In the genomic region with DNA sequence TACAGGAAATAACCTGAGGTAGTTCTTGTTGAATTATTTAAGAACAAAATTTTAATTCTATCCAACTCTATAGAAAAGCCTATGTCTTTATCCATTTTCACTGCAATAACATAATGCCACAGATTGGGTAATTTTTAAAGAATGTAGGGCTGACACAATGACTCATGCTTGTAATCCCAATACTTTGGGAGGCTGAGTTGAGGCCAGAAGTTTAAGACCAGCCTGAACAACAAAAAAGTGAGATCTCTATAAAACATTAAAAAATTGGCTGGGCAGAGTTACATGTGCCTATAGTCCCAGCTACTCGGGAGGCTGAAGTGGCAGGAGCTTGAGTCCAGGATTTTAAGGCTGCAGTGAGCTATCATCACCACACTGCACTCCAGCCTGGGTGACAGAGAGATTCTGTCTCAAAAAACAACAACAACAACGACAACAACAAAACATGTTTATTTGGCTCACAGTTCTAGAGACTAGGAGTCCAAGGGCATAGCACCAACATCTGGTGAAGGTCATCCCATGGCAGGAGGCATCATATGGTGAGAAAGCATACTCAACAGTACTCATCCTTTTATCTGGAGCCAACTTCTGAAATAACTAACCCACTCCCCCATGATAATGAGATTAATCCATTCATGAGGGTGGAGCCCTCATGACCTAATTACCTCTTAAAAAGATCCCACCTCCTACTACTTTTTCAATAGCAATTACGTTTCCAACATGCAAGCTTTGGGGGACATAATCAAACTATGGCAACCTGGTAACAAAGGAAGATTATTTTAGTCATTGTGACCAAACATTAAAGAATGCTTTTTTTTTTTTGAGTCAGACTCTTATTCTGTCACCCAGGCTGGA, we compare ENCODE assay signal across 13 cellular contexts. TPM values are rescaled to one million over a fixed set of nuclear protein-coding genes. Genes with fewer than 3 reads are reported as not detected.
DNase-seq lines count a peak whose midpoint lies in the region; ATAC-seq, FAIRE-seq and TF ChIP-seq lines count a peak whose summit lies in the region.
"Had no signal": no experiment of that assay in that cellular context is flagged by ENCODE, and none has a peak within 500 bp of the region (broad histone marks: within the 10 kb centered on the region; RNA-seq: fewer than 3 reads in every experiment).

No MANE protein-coding gene starts in this region.

- H3K27ac ChIP-seq in osteoblast (ENCODE audit: low read depth, low read length) (peak overlapping the region; percentile 93), upper lobe of right lung (no peak overlapping the region), esophagus squamous epithelium (peak overlapping the region in 2 of 4 donors; percentile 7 to 51)

- H3K27ac Mint-ChIP-seq in chondrocyte (ENCODE audit: unreplicated experiment), result peak overlapping the region; percentile 84

- peak overlapping the region; percentile 20 for H3K4me3 ChIP-seq in osteoblast (ENCODE audit: insufficient read depth, low read length)
- no peak overlapping the region for H3K4me3 ChIP-seq in upper lobe of right lung
- H3K4me3 ChIP-seq in esophagus squamous epithelium, result no peak overlapping the region

- ATAC-seq in upper lobe of right lung (no peak), left lobe of liver (no peak), GM21515 (IDR thresholded peaks at IDR 0.05; ENCODE audit: unreplicated experiment) (no peak)

- intact Hi-C loops in upper lobe of right lung (cut with DNase I), result no loop called here
- intact Hi-C loops in esophagus squamous epithelium (cut with DNase I), result no loop called here

- H4K20me1 ChIP-seq in osteoblast (ENCODE audit: insufficient read depth, low read length), result no peaks in the 10 kb centered on the region

- peak overlapping the region; percentile 64 for H3K4me2 ChIP-seq in osteoblast (ENCODE audit: insufficient read depth, low read length)

- WGBS in esophagus squamous epithelium, 2 donors, result 61 to 64% methylated on average over 3 of the region's 3 CpGs

- H2AFZ ChIP-seq in osteoblast (ENCODE audit: low read length), result no peak overlapping the region

- no peaks in the 10 kb centered on the region for H3K36me3 Mint-ChIP-seq in chondrocyte (ENCODE audit: low read depth)

- H3K4me1 Mint-ChIP-seq in chondrocyte (ENCODE audit: low read depth), result peaks cover 45% of the 10 kb centered on the region

- H3K27me3 ChIP-seq in osteoblast (ENCODE audit: insufficient read depth, low read length) (no peaks in the 10 kb centered on the region), upper lobe of right lung (no peaks in the 10 kb centered on the region), esophagus squamous epithelium (no peaks in the 10 kb centered on the region)

- H3K9me3 ChIP-seq in osteoblast (ENCODE audit: low read depth, low read length) (no peaks in the 10 kb centered on the region), upper lobe of right lung (no peaks in the 10 kb centered on the region), esophagus squamous epithelium (no peaks in the 10 kb centered on the region)

- no peaks in the 10 kb centered on the region for H3K36me3 ChIP-seq in osteoblast (ENCODE audit: insufficient read depth, low read length)
- no peaks in the 10 kb centered on the region for H3K36me3 ChIP-seq in upper lobe of right lung
- no peaks in the 10 kb centered on the region for H3K36me3 ChIP-seq in esophagus squamous epithelium

- H3K79me2 ChIP-seq in osteoblast (ENCODE audit: insufficient read depth, low read length), result peaks cover 40% of the 10 kb centered on the region

- no peaks in the 10 kb centered on the region for H3K9me3 Mint-ChIP-seq in chondrocyte (ENCODE audit: low read depth)
- H3K9me3 Mint-ChIP-seq: brain, neural crest cell had no signal

- H3K4me1 ChIP-seq in osteoblast (ENCODE audit: insufficient read depth, low read length), result peaks cover 26% of the 10 kb centered on the region
- peaks cover 2% of the 10 kb centered on the region for H3K4me1 ChIP-seq in upper lobe of right lung
- peaks cover under 1 to 12% (median 8%) of the 10 kb centered on the region in 3 donors for H3K4me1 ChIP-seq in esophagus squamous epithelium

- TF ChIP-seq CTCF in D721Med (IDR thresholded peaks at IDR 0.05; ENCODE audit: insufficient read depth, missing control alignments) (no peak), chondrocyte (IDR thresholded peaks at IDR 0.05) (no peak), osteoblast (IDR thresholded peaks at IDR 0.05; ENCODE audit: extremely low read depth, low read depth, low read length) (no peak), upper lobe of right lung (IDR thresholded peaks at IDR 0.05) (no peak), esophagus squamous epithelium (IDR thresholded peaks at IDR 0.05) (no peak)

- peak; percentile 21 for FAIRE-seq in D721Med (lab: Jason Lieb, UNC)

- no peak overlapping the region for H3K4me3 Mint-ChIP-seq in chondrocyte (ENCODE audit: unreplicated experiment)
- H3K4me3 Mint-ChIP-seq: brain, neural crest cell had no signal

- TF ChIP-seq POLR2A in esophagus squamous epithelium (IDR thresholded peaks at IDR 0.05), result no peak

- no peak for DNase-seq in D721Med (ENCODE audit: insufficient read length, low spot score)
- peak; percentile 47 for DNase-seq in MV-4-11 (lab: John Stamatoyannopoulos, UW)
- DNase-seq in chondrocyte (ENCODE audit: low spot score), result no peak
- peak; percentile 53 for DNase-seq in osteoblast (ENCODE audit: insufficient read length, low spot score, missing footprints)
- DNase-seq in upper lobe of right lung, result no peak
- DNase-seq in left lobe of liver (ENCODE audit: low spot score), result no peak
- DNase-seq in esophagus squamous epithelium (lab: John Stamatoyannopoulos, UW), result no peak
- DNase-seq: activated CD4-positive, alpha-beta T cell treated with anti-CD3 and anti-CD28 coated beads, Interleukin-2, amount 50 U/mL, for 48 hours; DMS79 treated with DMSO at 0.1 percent for 48 hours; NCI-H1048 had no signal

- H3K27me3 Mint-ChIP-seq in chondrocyte (ENCODE audit: low read depth), result no peaks in the 10 kb centered on the region
- H3K27me3 Mint-ChIP-seq: brain had no signal

RNA-seq across cellular contexts. Expression of a gene that starts 59.6 kb away (rescaled TPM):
- total RNA-seq in chondrocyte (23.1 to 29.9 TPM (median 24.5 TPM) in 3 replicates), osteoblast (87.2 and 92.2 TPM in 2 replicates), upper lobe of right lung (32.7 TPM), left lobe of liver (4.5 TPM), esophagus squamous epithelium (10 to 100 TPM in 1 of 4 donors, 1 to 10 TPM in 3; 3.3 to 12.0 (median 6.2) TPM)

Comparison
In these comparisons a context has a peak if more than half of its experiments do, and no peak if none do; other contexts are left out.
1. DNase-seq: peak in MV-4-11 (single experiment) and osteoblast (single experiment); none in D721Med (single experiment), chondrocyte (single experiment), upper lobe of right lung (single experiment), left lobe of liver (single experiment) and esophagus squamous epithelium (single experiment).